In the genomic region with DNA sequence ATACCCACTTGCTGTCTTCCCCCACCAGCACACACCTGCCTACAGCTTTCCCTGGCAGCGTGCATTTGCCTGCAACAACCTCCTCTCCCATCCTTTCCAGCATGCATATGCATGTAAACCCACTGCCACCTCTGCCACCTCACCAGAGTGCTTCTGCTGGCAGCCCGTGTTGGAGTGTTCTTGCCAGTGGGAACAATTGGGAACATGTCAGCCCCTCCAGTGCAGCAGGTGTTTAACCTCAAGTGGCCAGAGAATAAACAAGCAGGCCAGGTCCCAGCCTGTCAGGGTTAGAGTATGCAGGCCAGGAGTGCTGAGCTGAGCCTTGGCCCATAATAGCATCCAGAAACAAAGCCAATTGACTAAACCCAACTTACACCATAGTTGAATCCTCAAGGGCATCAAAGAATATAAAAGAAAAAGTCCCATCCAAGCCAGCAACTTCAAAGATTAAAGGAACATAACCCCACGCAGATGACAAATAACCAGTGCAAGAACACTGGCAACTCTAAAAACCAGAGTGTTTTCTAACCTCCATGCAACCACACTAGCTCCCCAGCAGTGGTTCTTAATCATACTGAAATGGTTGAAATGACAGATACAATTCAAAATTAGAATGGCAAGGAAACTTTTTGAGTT, we compare ENCODE assay signal across 1 cellular context.
TF ChIP-seq lines count a peak whose summit lies in the region.

No MANE protein-coding gene starts in this region.

TF ChIP-seq in SK-N-SH, 30 proteins besides CTCF, POLR2A, EP300 and RAD21 (continued from another document):
- TF ChIP-seq, protein P1, sequence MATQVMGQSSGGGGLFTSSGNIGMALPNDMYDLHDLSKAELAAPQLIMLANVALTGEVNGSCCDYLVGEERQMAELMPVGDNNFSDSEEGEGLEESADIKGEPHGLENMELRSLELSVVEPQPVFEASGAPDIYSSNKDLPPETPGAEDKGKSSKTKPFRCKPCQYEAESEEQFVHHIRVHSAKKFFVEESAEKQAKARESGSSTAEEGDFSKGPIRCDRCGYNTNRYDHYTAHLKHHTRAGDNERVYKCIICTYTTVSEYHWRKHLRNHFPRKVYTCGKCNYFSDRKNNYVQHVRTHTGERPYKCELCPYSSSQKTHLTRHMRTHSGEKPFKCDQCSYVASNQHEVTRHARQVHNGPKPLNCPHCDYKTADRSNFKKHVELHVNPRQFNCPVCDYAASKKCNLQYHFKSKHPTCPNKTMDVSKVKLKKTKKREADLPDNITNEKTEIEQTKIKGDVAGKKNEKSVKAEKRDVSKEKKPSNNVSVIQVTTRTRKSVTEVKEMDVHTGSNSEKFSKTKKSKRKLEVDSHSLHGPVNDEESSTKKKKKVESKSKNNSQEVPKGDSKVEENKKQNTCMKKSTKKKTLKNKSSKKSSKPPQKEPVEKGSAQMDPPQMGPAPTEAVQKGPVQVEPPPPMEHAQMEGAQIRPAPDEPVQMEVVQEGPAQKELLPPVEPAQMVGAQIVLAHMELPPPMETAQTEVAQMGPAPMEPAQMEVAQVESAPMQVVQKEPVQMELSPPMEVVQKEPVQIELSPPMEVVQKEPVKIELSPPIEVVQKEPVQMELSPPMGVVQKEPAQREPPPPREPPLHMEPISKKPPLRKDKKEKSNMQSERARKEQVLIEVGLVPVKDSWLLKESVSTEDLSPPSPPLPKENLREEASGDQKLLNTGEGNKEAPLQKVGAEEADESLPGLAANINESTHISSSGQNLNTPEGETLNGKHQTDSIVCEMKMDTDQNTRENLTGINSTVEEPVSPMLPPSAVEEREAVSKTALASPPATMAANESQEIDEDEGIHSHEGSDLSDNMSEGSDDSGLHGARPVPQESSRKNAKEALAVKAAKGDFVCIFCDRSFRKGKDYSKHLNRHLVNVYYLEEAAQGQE (IDR thresholded peaks at IDR 0.05; ENCODE audit: low read depth, low read length), result no peak
- TF ChIP-seq NRF1 (IDR thresholded peaks at IDR 0.05; ENCODE audit: low read depth, low read length), result no peak
TF ChIP-seq in SK-N-SH: peak in this region for 0.
